2 cellular contexts compared by ENCODE assay signal in genomic region chr17:30450125-30451027, GRCh38.
TF ChIP-seq lines count a peak whose summit lies in the region.

No MANE protein-coding gene starts in this region.

TF ChIP-seq in A549, 52 proteins besides CTCF, POLR2A, EP300 and RAD21 (continued from another document and continues in another):
- TF ChIP-seq GATA3 (IDR thresholded peaks at IDR 0.05; ENCODE audit: borderline replicate concordance), result peak; percentile 47; the same call in 1 of the 2 replicates
- TF ChIP-seq PBX3 (IDR thresholded peaks at IDR 0.05), result no peak
- no peak for TF ChIP-seq TP53 (CRISPR knock-in tag; IDR thresholded peaks at IDR 0.05)
- 0 out of 2 replicates have a peak, but pooled peaks have one; percentile 16 for TF ChIP-seq RARB (CRISPR knock-in tag; IDR thresholded peaks at IDR 0.05)
- no peak for TF ChIP-seq HEYL (CRISPR knock-in tag; IDR thresholded peaks at IDR 0.05)
- TF ChIP-seq HMGXB4 (CRISPR knock-in tag; IDR thresholded peaks at IDR 0.05; ENCODE audit: borderline replicate concordance), result no peak
- no peak for TF ChIP-seq CBX2 (IDR thresholded peaks at IDR 0.05; ENCODE audit: borderline replicate concordance, low read depth)
- no peak; the same call in 1 of the 2 replicates for TF ChIP-seq HOXB13 (CRISPR knock-in tag; IDR thresholded peaks at IDR 0.05; ENCODE audit: low read depth)
- TF ChIP-seq NPAS2 (CRISPR knock-in tag; IDR thresholded peaks at IDR 0.05; ENCODE audit: borderline replicate concordance), result no peak
- no peak for TF ChIP-seq FOSL2 (IDR thresholded peaks at IDR 0.05)
- peak; percentile 75 for TF ChIP-seq FOSL2 (CRISPR knock-in tag; IDR thresholded peaks at IDR 0.05)
- TF ChIP-seq TFCP2L1 (CRISPR knock-in tag; IDR thresholded peaks at IDR 0.05), result no peak
- TF ChIP-seq SMC3 (IDR thresholded peaks at IDR 0.05), result no peak
- TF ChIP-seq PHF8 (IDR thresholded peaks at IDR 0.05; ENCODE audit: borderline replicate concordance, low read depth), result no peak
- TF ChIP-seq ELK1 (IDR thresholded peaks at IDR 0.05; ENCODE audit: low read depth, low read length), result no peak
- TF ChIP-seq REST (IDR thresholded peaks at IDR 0.05), result no peak
- 0 out of 2 replicates have a peak, but pooled peaks have one; percentile 55 for TF ChIP-seq CHD4 (IDR thresholded peaks at IDR 0.05; ENCODE audit: borderline replicate concordance)
- TF ChIP-seq MYC (IDR thresholded peaks at IDR 0.05; ENCODE audit: borderline replicate concordance, low read length), result no peak
- peak; percentile 21 for TF ChIP-seq MAFK (IDR thresholded peaks at IDR 0.05; ENCODE audit: partially characterized antibody)
- TF ChIP-seq HES2 (IDR thresholded peaks at IDR 0.05), result peak; percentile 55; the same call in 1 of the 2 replicates
- no peak for TF ChIP-seq MAZ (IDR thresholded peaks at IDR 0.05; ENCODE audit: borderline replicate concordance, low read depth, low read length)
- TF ChIP-seq ZSCAN20 (CRISPR knock-in tag; IDR thresholded peaks at IDR 0.05), result no peak
- no peak for TF ChIP-seq E2F6 (IDR thresholded peaks at IDR 0.05; ENCODE audit: borderline replicate concordance, low read depth)
- TF ChIP-seq HOXB5 (CRISPR knock-in tag; IDR thresholded peaks at IDR 0.05), result 0 out of 2 replicates have a peak, but pooled peaks have one; percentile 12

TF ChIP-seq in HepG2, 621 proteins besides CTCF, POLR2A, EP300 and RAD21 (continued from another document and continues in another):
- peak; percentile 67; the same call in 1 of the 2 replicates for TF ChIP-seq KDM4B (CRISPR knock-in tag; IDR thresholded peaks at IDR 0.05)
- TF ChIP-seq RFX3 (CRISPR knock-in tag; IDR thresholded peaks at IDR 0.05), result no peak
- TF ChIP-seq ZNF230 (CRISPR knock-in tag; IDR thresholded peaks at IDR 0.05), result no peak
- TF ChIP-seq ZNF362 (CRISPR knock-in tag; IDR thresholded peaks at IDR 0.05; ENCODE audit: borderline replicate concordance), result no peak
- TF ChIP-seq ZNF710 (CRISPR knock-in tag; IDR thresholded peaks at IDR 0.05; ENCODE audit: borderline replicate concordance), result peak; percentile 70; the same call in 1 of the 2 replicates
- no peak; the same call in 1 of the 2 replicates for TF ChIP-seq ZNF24 (IDR thresholded peaks at IDR 0.05)
- no peak for TF ChIP-seq ZNF343 (CRISPR knock-in tag; IDR thresholded peaks at IDR 0.05)
- TF ChIP-seq FIP1L1 (IDR thresholded peaks at IDR 0.05; ENCODE audit: borderline replicate concordance, insufficient read depth, low read depth, low read length), result no peak
- TF ChIP-seq THAP7 (CRISPR knock-in tag; IDR thresholded peaks at IDR 0.05), result no peak
- TF ChIP-seq NCOA1 (CRISPR knock-in tag; IDR thresholded peaks at IDR 0.05), result no peak
- no peak for TF ChIP-seq ZNF510 (CRISPR knock-in tag; IDR thresholded peaks at IDR 0.05; ENCODE audit: low read depth)
- TF ChIP-seq ZNF10 (CRISPR knock-in tag; IDR thresholded peaks at IDR 0.05; ENCODE audit: borderline replicate concordance, low read depth), result no peak
- TF ChIP-seq E2F1 (CRISPR knock-in tag; IDR thresholded peaks at IDR 0.05), result no peak
- TF ChIP-seq NR2F1 (CRISPR knock-in tag; IDR thresholded peaks at IDR 0.05), result peak; percentile 40 to 75; a peak in 2 of 4 replicates
- TF ChIP-seq ZNF577 (CRISPR knock-in tag; IDR thresholded peaks at IDR 0.05; ENCODE audit: borderline replicate concordance, low read depth), result no peak
- TF ChIP-seq ZNF367 (CRISPR knock-in tag; IDR thresholded peaks at IDR 0.05; ENCODE audit: borderline replicate concordance), result no peak
- TF ChIP-seq ZNF878 (CRISPR knock-in tag; IDR thresholded peaks at IDR 0.05), result peak; percentile 68; the same call in 1 of the 2 replicates
- peak; percentile 30; the same call in 1 of the 2 replicates for TF ChIP-seq TCF7 (IDR thresholded peaks at IDR 0.05; ENCODE audit: low read depth)
- no peak for TF ChIP-seq ZNF576 (CRISPR knock-in tag; IDR thresholded peaks at IDR 0.05)
- no peak for TF ChIP-seq AFF4 (CRISPR knock-in tag; IDR thresholded peaks at IDR 0.05)
- TF ChIP-seq ZNF75D (CRISPR knock-in tag; IDR thresholded peaks at IDR 0.05; ENCODE audit: borderline replicate concordance), result no peak
- no peak for TF ChIP-seq ZNF383 (CRISPR knock-in tag; IDR thresholded peaks at IDR 0.05; ENCODE audit: borderline replicate concordance)
- peak; percentile 80 for TF ChIP-seq KDM1A (CRISPR knock-in tag; IDR thresholded peaks at IDR 0.05)
- no peak for TF ChIP-seq NCOA5 (CRISPR knock-in tag; IDR thresholded peaks at IDR 0.05)
- TF ChIP-seq ZNF747 (CRISPR knock-in tag; IDR thresholded peaks at IDR 0.05; ENCODE audit: borderline replicate concordance), result no peak; the same call in 1 of the 2 replicates
- TF ChIP-seq MXD1 (CRISPR knock-in tag; IDR thresholded peaks at IDR 0.05), result no peak
- TF ChIP-seq ZNF703 (CRISPR knock-in tag; IDR thresholded peaks at IDR 0.05; ENCODE audit: borderline replicate concordance), result no peak
- peak; percentile 91 for TF ChIP-seq PAXIP1 (CRISPR knock-in tag; conservative IDR thresholded peaks at IDR 0.05)
- TF ChIP-seq KDM5B (CRISPR knock-in tag; IDR thresholded peaks at IDR 0.05; ENCODE audit: borderline replicate concordance), result no peak
- no peak for TF ChIP-seq MYNN (CRISPR knock-in tag; IDR thresholded peaks at IDR 0.05; ENCODE audit: low read depth)
- 0 out of 2 replicates have a peak, but pooled peaks have one; percentile 47 for TF ChIP-seq NFIC (IDR thresholded peaks at IDR 0.05; ENCODE audit: low read length)
- TF ChIP-seq STAT6 (CRISPR knock-in tag; IDR thresholded peaks at IDR 0.05; ENCODE audit: borderline replicate concordance), result no peak; the same call in 1 of the 2 replicates
- no peak for TF ChIP-seq TBL1XR1 (IDR thresholded peaks at IDR 0.05; ENCODE audit: borderline replicate concordance, low read length, partially characterized antibody)
